ENCODE assay signal across 1 cellular context in genomic region chr11:65227879-65228278, GRCh38.
A peak's percentile ranks its signal among the peaks of the same experiment; 100 is the strongest.
TF ChIP-seq lines count a peak whose summit lies in the region.

No MANE protein-coding gene starts in this region.

TF ChIP-seq in HepG2, 621 proteins besides CTCF, POLR2A, EP300 and RAD21:
- TF ChIP-seq, protein P1, sequence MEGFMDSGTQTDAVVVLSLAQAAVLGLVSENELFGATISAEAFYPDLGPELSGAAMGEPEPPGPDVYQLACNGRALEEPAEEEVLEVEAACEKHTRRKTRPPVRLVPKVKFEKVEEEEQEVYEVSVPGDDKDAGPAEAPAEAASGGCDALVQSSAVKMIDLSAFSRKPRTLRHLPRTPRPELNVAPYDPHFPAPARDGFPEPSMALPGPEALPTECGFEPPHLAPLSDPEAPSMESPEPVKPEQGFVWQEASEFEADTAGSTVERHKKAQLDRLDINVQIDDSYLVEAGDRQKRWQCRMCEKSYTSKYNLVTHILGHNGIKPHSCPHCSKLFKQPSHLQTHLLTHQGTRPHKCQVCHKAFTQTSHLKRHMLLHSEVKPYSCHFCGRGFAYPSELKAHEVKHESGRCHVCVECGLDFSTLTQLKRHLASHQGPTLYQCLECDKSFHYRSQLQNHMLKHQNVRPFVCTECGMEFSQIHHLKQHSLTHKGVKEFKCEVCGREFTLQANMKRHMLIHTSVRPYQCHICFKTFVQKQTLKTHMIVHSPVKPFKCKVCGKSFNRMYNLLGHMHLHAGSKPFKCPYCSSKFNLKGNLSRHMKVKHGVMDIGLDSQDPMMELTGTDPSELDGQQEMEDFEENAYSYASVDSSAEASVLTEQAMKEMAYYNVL (CRISPR knock-in tag; IDR thresholded peaks at IDR 0.05; ENCODE audit: borderline replicate concordance) = no peak
- TF ChIP-seq ZNF543 (CRISPR knock-in tag; IDR thresholded peaks at IDR 0.05) = peak; percentile 59; the same call in 1 of the 2 replicates
- TF ChIP-seq SNAPC2 (CRISPR knock-in tag; IDR thresholded peaks at IDR 0.05) = no peak
- no peak for TF ChIP-seq EZH2 (conservative IDR thresholded peaks at IDR 0.05; ENCODE audit: low read depth, low read length)
- TF ChIP-seq ZNF235 (CRISPR knock-in tag; IDR thresholded peaks at IDR 0.05; ENCODE audit: borderline replicate concordance) = no peak
- no peak for TF ChIP-seq EEA1 (CRISPR knock-in tag; IDR thresholded peaks at IDR 0.05; ENCODE audit: borderline replicate concordance)
TF ChIP-seq in HepG2: peak in this region for 1.
